In genomic region chr7:105678811-105679495, GRCh38 we compare ENCODE assay signal across 8 cellular contexts.
DNase-seq lines count a peak whose midpoint lies in the region; ATAC-seq lines count a peak whose summit lies in the region.

No MANE protein-coding gene starts in this region.

- H3K9me3 Mint-ChIP-seq in activated CD8-positive, alpha-beta memory T cell treated with anti-CD3 and anti-CD28 coated beads, Interleukin-2, amount 10 ng/mL, durations not matched to agents 7 days and 5 days (ENCODE audit: low read depth), result no peaks in the 10 kb centered on the region
- H3K9me3 Mint-ChIP-seq in activated naive CD8-positive, alpha-beta T cell treated with anti-CD3 and anti-CD28 coated beads, Interleukin-2, amount 10 ng/mL, durations not matched to agents 7 days and 5 days, result no peaks in the 10 kb centered on the region

- H3K27me3 ChIP-seq in Karpas-422 (ENCODE audit: low read length), result peaks cover 2% of the 10 kb centered on the region; the same call in 1 of the 2 replicates

- no peaks in the 10 kb centered on the region for H3K9me3 ChIP-seq in Karpas-422 (ENCODE audit: low read length)

- no peak for DNase-seq in activated CD8-positive, alpha-beta memory T cell treated with anti-CD3 and anti-CD28 coated beads, Interleukin-2, amount 10 ng/mL, durations not matched to agents 7 days and 5 days
- no peak for DNase-seq in activated CD8-positive, alpha-beta memory T cell treated with anti-CD3 and anti-CD28 coated beads, Interleukin-2, amount 50 U/mL, for 48 hours
- peak; percentile 40 for DNase-seq in Karpas-422
- DNase-seq in activated naive CD8-positive, alpha-beta T cell treated with anti-CD3 and anti-CD28 coated beads, Interleukin-2, amount 10 ng/mL, durations not matched to agents 7 days and 5 days, result no peak
- DNase-seq in hippocampal formation (lab: John Stamatoyannopoulos, UW), result peak; percentile 35 to 44
- peak; percentile 17 for DNase-seq in stimulated activated CD4-positive, alpha-beta T cell treated with anti-CD3 and anti-CD28 coated beads, Interleukin-1b, Interleukin-23, amount 100 ng/mL, for 48 hours
- DNase-seq in HuH-7 (ENCODE audit: low spot score), result no peak

- no peak overlapping the region for H3K4me2 ChIP-seq in Karpas-422 (ENCODE audit: low read depth, low read length, poor library complexity, severe bottlenecking)

- H3K4me1 Mint-ChIP-seq in activated CD8-positive, alpha-beta memory T cell treated with anti-CD3 and anti-CD28 coated beads, Interleukin-2, amount 10 ng/mL, durations not matched to agents 7 days and 5 days, result peaks cover 51% of the 10 kb centered on the region
- H3K4me1 Mint-ChIP-seq in activated naive CD8-positive, alpha-beta T cell treated with anti-CD3 and anti-CD28 coated beads, Interleukin-2, amount 10 ng/mL, durations not matched to agents 7 days and 5 days, result peaks cover 30% of the 10 kb centered on the region

- no peaks in the 10 kb centered on the region for H3K9me2 ChIP-seq in Karpas-422 (replicated peaks; ENCODE audit: insufficient read depth, low read length)

- H2AFZ ChIP-seq in Karpas-422 (ENCODE audit: low read length), result peak overlapping the region; percentile 76

- POLR2A ChIA-PET in activated naive CD8-positive, alpha-beta T cell treated with anti-CD3 and anti-CD28 coated beads, Interleukin-2, amount 10 ng/mL, durations not matched to agents 7 days and 5 days (lab: Charles Lee), result no interaction called here

- no peak overlapping the region for H3K27ac ChIP-seq in Karpas-422 (ENCODE audit: low read length)

- H3K36me3 Mint-ChIP-seq in activated CD8-positive, alpha-beta memory T cell treated with anti-CD3 and anti-CD28 coated beads, Interleukin-2, amount 10 ng/mL, durations not matched to agents 7 days and 5 days, result no peaks in the 10 kb centered on the region
- no peaks in the 10 kb centered on the region for H3K36me3 Mint-ChIP-seq in activated naive CD8-positive, alpha-beta T cell treated with anti-CD3 and anti-CD28 coated beads, Interleukin-2, amount 10 ng/mL, durations not matched to agents 7 days and 5 days

- H3K36me3 ChIP-seq in Karpas-422 (ENCODE audit: insufficient read depth, low read length), result no peaks in the 10 kb centered on the region

- CTCF ChIA-PET in activated CD8-positive, alpha-beta memory T cell treated with anti-CD3 and anti-CD28 coated beads, Interleukin-2, amount 10 ng/mL, durations not matched to agents 7 days and 5 days (lab: Charles Lee), result no interaction called here

- peaks cover 9% of the 10 kb centered on the region for H3K4me1 ChIP-seq in Karpas-422 (ENCODE audit: low read length)

- peak overlapping the region; percentile 70 for H3K4me3 Mint-ChIP-seq in activated CD8-positive, alpha-beta memory T cell treated with anti-CD3 and anti-CD28 coated beads, Interleukin-2, amount 10 ng/mL, durations not matched to agents 7 days and 5 days
- peak overlapping the region; percentile 72 for H3K4me3 Mint-ChIP-seq in activated naive CD8-positive, alpha-beta T cell treated with anti-CD3 and anti-CD28 coated beads, Interleukin-2, amount 10 ng/mL, durations not matched to agents 7 days and 5 days

- peaks cover 3% of the 10 kb centered on the region for H3K27me3 Mint-ChIP-seq in activated CD8-positive, alpha-beta memory T cell treated with anti-CD3 and anti-CD28 coated beads, Interleukin-2, amount 10 ng/mL, durations not matched to agents 7 days and 5 days
- peaks cover 3% of the 10 kb centered on the region for H3K27me3 Mint-ChIP-seq in activated naive CD8-positive, alpha-beta T cell treated with anti-CD3 and anti-CD28 coated beads, Interleukin-2, amount 10 ng/mL, durations not matched to agents 7 days and 5 days

- H3K9ac ChIP-seq in Karpas-422 (ENCODE audit: low read length), result peak overlapping the region; percentile 20

- H3K27ac Mint-ChIP-seq in activated CD8-positive, alpha-beta memory T cell treated with anti-CD3 and anti-CD28 coated beads, Interleukin-2, amount 10 ng/mL, durations not matched to agents 7 days and 5 days, result peak overlapping the region; percentile 83
- H3K27ac Mint-ChIP-seq in activated naive CD8-positive, alpha-beta T cell treated with anti-CD3 and anti-CD28 coated beads, Interleukin-2, amount 10 ng/mL, durations not matched to agents 7 days and 5 days, result peak overlapping the region; percentile 47

- H4K20me1 ChIP-seq in Karpas-422 (ENCODE audit: insufficient read depth, low read depth, low read length), result no peaks in the 10 kb centered on the region

- ATAC-seq in activated CD8-positive, alpha-beta memory T cell treated with anti-CD3 and anti-CD28 coated beads, Interleukin-2, amount 10 ng/mL, durations not matched to agents 7 days and 5 days, result no peak
- no peak for ATAC-seq in activated naive CD8-positive, alpha-beta T cell treated with anti-CD3 and anti-CD28 coated beads, Interleukin-2, amount 10 ng/mL, durations not matched to agents 7 days and 5 days (ENCODE audit: low read depth)
- ATAC-seq in GM18867 (IDR thresholded peaks at IDR 0.05; ENCODE audit: unreplicated experiment), result no peak

- no peaks in the 10 kb centered on the region for H3K79me2 ChIP-seq in Karpas-422 (ENCODE audit: low read length)

- peak overlapping the region; percentile 25; the same call in 1 of the 2 replicates for H3K4me3 ChIP-seq in Karpas-422 (ENCODE audit: low read length)

Comparison
In these comparisons a context has a peak if more than half of its experiments do, and no peak if none do; other contexts are left out.
1. DNase-seq: peak in Karpas-422 (single experiment), hippocampal formation (2 of 2) and stimulated activated CD4-positive, alpha-beta T cell treated with anti-CD3 and anti-CD28 coated beads, Interleukin-1b, Interleukin-23, amount 100 ng/mL, for 48 hours (single experiment); none in activated CD8-positive, alpha-beta memory T cell treated with anti-CD3 and anti-CD28 coated beads, Interleukin-2, amount 10 ng/mL, durations not matched to agents 7 days and 5 days (single experiment), activated CD8-positive, alpha-beta memory T cell treated with anti-CD3 and anti-CD28 coated beads, Interleukin-2, amount 50 U/mL, for 48 hours (single experiment), activated naive CD8-positive, alpha-beta T cell treated with anti-CD3 and anti-CD28 coated beads, Interleukin-2, amount 10 ng/mL, durations not matched to agents 7 days and 5 days (single experiment) and HuH-7 (single experiment).